24 cellular contexts compared by ENCODE assay signal in the genomic region with DNA sequence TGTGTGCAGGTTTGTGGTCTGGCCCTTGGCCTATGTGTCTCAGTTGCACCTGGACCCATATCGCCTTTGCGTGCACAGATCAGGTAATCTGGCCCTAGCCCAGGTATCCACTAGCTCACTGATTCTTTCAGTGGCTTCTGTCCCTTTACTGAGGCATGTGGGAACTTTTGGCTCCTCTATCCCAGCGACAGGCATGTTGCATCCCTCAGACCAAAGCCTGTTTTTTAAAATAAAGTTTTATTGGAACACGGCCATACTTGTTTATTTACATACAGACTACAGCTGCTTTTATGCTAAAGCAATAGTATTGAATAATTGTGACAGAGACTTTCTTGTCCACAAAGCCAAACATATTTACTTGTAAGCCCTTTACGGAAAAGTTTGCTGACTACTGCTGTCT. TPM values are rescaled to one million over a fixed set of nuclear protein-coding genes. Genes with fewer than 3 reads are reported as not detected.
"Had no signal": no experiment of that assay in that cellular context is flagged by ENCODE, and none has a peak within 500 bp of the region (broad histone marks: within the 10 kb centered on the region; RNA-seq: fewer than 3 reads in every experiment).

No MANE protein-coding gene starts in this region.

- H3K27me3 ChIP-seq: MG63, SJSA1 had no signal

- H3K36me3 ChIP-seq: MG63, SJSA1 had no signal

- DNase-seq: Karpas-422, KG1, MG63, NCI-H1092, NCI-H1105 treated with DMSO at 0.1 percent for 48 hours, NCI-H1417 treated with DMSO at 0.1 percent for 48 hours, NCI-H146, NCI-H1694 treated with DMSO at 0.1 percent for 48 hours, NCI-H1930, NCI-H2081, NCI-H2107, NCI-H2227 treated with DMSO at 0.1 percent for 48 hours, NCI-H524 treated with DMSO at 0.1 percent for 48 hours, NCI-H69, NCI-H774, Right ventricle myocardium superior, RPMI8226, SIG-M5 had no signal

- H3K27ac ChIP-seq: HL-60, SJSA1, SK-N-MC had no signal

- FAIRE-seq: HTR-8/SVneo, RCC 7860 had no signal

- H3K9me3 ChIP-seq: MG63, SJSA1 had no signal

- H3K4me3 ChIP-seq: MG63, SJSA1, SK-N-MC had no signal

- H3K4me1 ChIP-seq: SJSA1 had no signal

RNA-seq across cellular contexts. Expression of a gene that starts 39.9 kb away (rescaled TPM):
- total RNA-seq: NCI-H460, Right ventricle myocardium superior, SJSA1 had no signal
